23 cellular contexts compared by ENCODE assay signal in genomic region chr7:91630581-91631370, GRCh38.
DNase-seq lines count a peak whose midpoint lies in the region; ATAC-seq, FAIRE-seq and TF ChIP-seq lines count a peak whose summit lies in the region.
"Had no signal": no experiment of that assay in that cellular context is flagged by ENCODE, and none has a peak within 500 bp of the region (broad histone marks: within the 10 kb centered on the region; RNA-seq: fewer than 3 reads in every experiment).

No MANE protein-coding gene starts in this region.

- H3K27me3 ChIP-seq in GM23248 (replicated peaks; ENCODE audit: insufficient read depth), result no peaks in the 10 kb centered on the region
- H3K27me3 ChIP-seq: BLaER1 treated with 17β-estradiol and CSF1 and Interleukin-3, amounts not matched to agents 10 nM and 100 nM; SJSA1 had no signal

- no peak overlapping the region for H3K4me3 ChIP-seq in GM23248
- H3K4me3 ChIP-seq: BLaER1 treated with 17β-estradiol and CSF1 and Interleukin-3, amounts not matched to agents 10 nM and 100 nM; SJSA1 had no signal

- no peaks in the 10 kb centered on the region for H4K20me1 ChIP-seq in GM23248 (ENCODE audit: insufficient read depth)
- H4K20me1 ChIP-seq: BLaER1 treated with 17β-estradiol and CSF1 and Interleukin-3, amounts not matched to agents 10 nM and 100 nM had no signal

- H3K4me2 ChIP-seq in GM23248 (ENCODE audit: unreplicated experiment), result no peak overlapping the region
- H3K4me2 ChIP-seq: BLaER1 treated with 17β-estradiol and CSF1 and Interleukin-3, amounts not matched to agents 10 nM and 100 nM; KMS-11 had no signal

- no peak overlapping the region for H3K27ac ChIP-seq in GM23248
- H3K27ac ChIP-seq: BLaER1 treated with 17β-estradiol and CSF1 and Interleukin-3, amounts not matched to agents 10 nM and 100 nM; KMS-11; SJSA1 had no signal

- DNase-seq in GM23248 (peak; percentile 4), SK-MEL-5 (ENCODE audit: low read depth, low spot score) (peak; percentile 51), kidney glomerular epithelial cell (lab: John Stamatoyannopoulos, UW) (peak; percentile 48), D721Med (ENCODE audit: insufficient read length, low spot score) (no peak), nucleus accumbens (lab: John Stamatoyannopoulos, UW) (no peak)
- DNase-seq: CD8-positive, alpha-beta T cell; DMS53; GDM1; GOT3; IMR-90; NCI-H1105 treated with DMSO at 0.1 percent for 48 hours; NCI-H1694; NCI-H2081; NCI-H446; NCI-H526; OCI-M1 had no signal

- H3K9me3 ChIP-seq in GM23248 (ENCODE audit: low read depth), result no peaks in the 10 kb centered on the region
- H3K9me3 ChIP-seq: SJSA1 had no signal

- 82 to 94% methylated on average over 1 of the region's 1 CpG for WGBS in GM23248 (ENCODE audit: low coverage in 1 of 2, low lambda C conversion rate in 2 of 2, missing lambda C conversion rate in 2 of 2), 2 experiments

- H3K9ac ChIP-seq in GM23248, result no peak overlapping the region
- H3K9ac ChIP-seq: BLaER1 treated with 17β-estradiol and CSF1 and Interleukin-3, amounts not matched to agents 10 nM and 100 nM; KMS-11 had no signal

- no peaks in the 10 kb centered on the region for H3K4me1 ChIP-seq in GM23248 (ENCODE audit: insufficient read depth)
- H3K4me1 ChIP-seq: BLaER1 treated with 17β-estradiol and CSF1 and Interleukin-3, amounts not matched to agents 10 nM and 100 nM; SJSA1 had no signal

- H3F3A ChIP-seq in GM23248 (ENCODE audit: insufficient read depth), result no peaks in the 10 kb centered on the region

- H3K36me3 ChIP-seq in GM23248 (ENCODE audit: low read depth), result no peaks in the 10 kb centered on the region
- H3K36me3 ChIP-seq: BLaER1 treated with 17β-estradiol and CSF1 and Interleukin-3, amounts not matched to agents 10 nM and 100 nM; SJSA1 had no signal

- FAIRE-seq in D721Med (lab: Jason Lieb, UNC), result no peak
- FAIRE-seq: RCC 7860 had no signal

- ATAC-seq in GM19455 (IDR thresholded peaks at IDR 0.05; ENCODE audit: unreplicated experiment) (no peak), GM21447 (IDR thresholded peaks at IDR 0.05; ENCODE audit: unreplicated experiment) (no peak)
- ATAC-seq: CD8-positive, alpha-beta T cell; Right ventricle myocardium inferior had no signal

- no peaks in the 10 kb centered on the region for H3K79me2 ChIP-seq in GM23248 (ENCODE audit: insufficient read depth)

- H3K9me2 ChIP-seq in GM23248 (ENCODE audit: insufficient read depth), result no peaks in the 10 kb centered on the region

- H2AFZ ChIP-seq in GM23248, result no peak overlapping the region

- in situ Hi-C loops in GM23248 (cut with MboI), result loop anchor here (25.0 kb wide), 1 partner anchor 543 kb away; no protein-coding TSS in a partner anchor
- in situ Hi-C loops in SK-MEL-5 (cut with HindIII; ENCODE audit: low pct_unique_long_range_greater_than_20kb, low sequenced_read_pairs), result no loop called here

- no peak for TF ChIP-seq CTCF in D721Med (IDR thresholded peaks at IDR 0.05; ENCODE audit: insufficient read depth, missing control alignments)

Comparison
In these comparisons a context has a peak if more than half of its experiments do, and no peak if none do; other contexts are left out.
1. DNase-seq: peak in GM23248 (single experiment), SK-MEL-5 (single experiment) and kidney glomerular epithelial cell (single experiment); none in D721Med (single experiment) and nucleus accumbens (0 of 56).